In the genomic region with DNA sequence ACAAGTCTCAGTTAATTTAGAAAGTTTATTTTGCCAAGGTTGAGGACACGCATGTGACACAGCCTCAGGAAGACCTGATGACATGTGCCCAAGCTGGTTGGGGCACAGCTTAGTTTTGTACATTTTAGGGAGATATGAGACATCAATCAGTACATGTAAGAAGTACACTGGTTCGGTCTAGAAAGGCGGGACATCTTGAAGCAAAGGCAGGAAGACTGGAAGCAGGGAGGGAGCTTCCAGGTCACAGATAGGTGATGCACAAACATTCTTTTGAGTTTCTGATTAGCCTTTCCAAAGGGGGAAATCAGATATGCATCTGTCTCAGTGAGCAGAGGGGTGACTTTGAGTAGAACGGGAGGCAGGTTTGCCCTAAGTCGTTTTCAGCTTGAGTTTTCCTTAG, we compare ENCODE assay signal across 33 cellular contexts. TPM values are rescaled to one million over a fixed set of nuclear protein-coding genes. Genes with fewer than 3 reads are reported as not detected.
DNase-seq lines count a peak whose midpoint lies in the region; ATAC-seq, FAIRE-seq and TF ChIP-seq lines count a peak whose summit lies in the region.
"Had no signal": no experiment of that assay in that cellular context is flagged by ENCODE, and none has a peak within 500 bp of the region (broad histone marks: within the 10 kb centered on the region; RNA-seq: fewer than 3 reads in every experiment).

No MANE protein-coding gene starts in this region.

- no peak for TF ChIP-seq EP300 in HepG2 (IDR thresholded peaks at IDR 0.05; ENCODE audit: low read depth in 2 of 2, low read length in 2 of 2)
- no peak for TF ChIP-seq EP300 in HepG2 (CRISPR knock-in tag; IDR thresholded peaks at IDR 0.05; ENCODE audit: borderline replicate concordance)
- no peak for TF ChIP-seq EP300 in esophagus muscularis mucosa (IDR thresholded peaks at IDR 0.05)

- no peak overlapping the region for H3K4me3 ChIP-seq in HepG2 (replicated peaks in 1 of 3; ENCODE audit: insufficient read depth in 1 of 3, low read depth in 2 of 3, low read length in 3 of 3)
- H3K4me3 ChIP-seq in right lobe of liver = no peak overlapping the region
- H3K4me3 ChIP-seq in Caco-2 (ENCODE audit: low read depth, low read length) = no peak overlapping the region
- H3K4me3 ChIP-seq in esophagus muscularis mucosa = no peak overlapping the region
- H3K4me3 ChIP-seq in MG63 = no peak overlapping the region
- H3K4me3 ChIP-seq: A549; BLaER1; BLaER1 treated with 17β-estradiol and CSF1 and Interleukin-3, amounts not matched to agents 10 nM and 100 nM had no signal

- in situ Hi-C loops in HepG2 (cut with HindIII; ENCODE audit: extremely low pct_ligation_motif_present, low pct_unique_long_range_greater_than_20kb) = no loop called here

- H3K79me2 ChIP-seq in HepG2 (ENCODE audit: insufficient read depth, low read length) = no peaks in the 10 kb centered on the region

- H3K9me3 ChIP-seq in HepG2 (ENCODE audit: low read length) = no peaks in the 10 kb centered on the region
- H3K9me3 ChIP-seq in right lobe of liver = no peaks in the 10 kb centered on the region
- no peaks in the 10 kb centered on the region for H3K9me3 ChIP-seq in Caco-2
- H3K9me3 ChIP-seq in esophagus muscularis mucosa = no peaks in the 10 kb centered on the region
- no peaks in the 10 kb centered on the region for H3K9me3 ChIP-seq in MG63
- H3K9me3 ChIP-seq: A549; BE2C; BLaER1; BLaER1 treated with 17β-estradiol and CSF1 and Interleukin-3, amounts not matched to agents 10 nM and 100 nM had no signal

- TF ChIP-seq POLR2A in HepG2 (IDR thresholded peaks at IDR 0.05; ENCODE audit: insufficient read depth in 1 of 2, low read depth in 2 of 2, low read length in 2 of 2) = no peak
- TF ChIP-seq POLR2A in right lobe of liver (IDR thresholded peaks at IDR 0.05) = no peak
- no peak for TF ChIP-seq POLR2A in esophagus muscularis mucosa (IDR thresholded peaks at IDR 0.05; ENCODE audit: low read depth)

- no peak overlapping the region for H3K9ac ChIP-seq in HepG2 (ENCODE audit: insufficient read depth, low read depth, low read length)
- H3K9ac ChIP-seq: BLaER1; BLaER1 treated with 17β-estradiol and CSF1 and Interleukin-3, amounts not matched to agents 10 nM and 100 nM had no signal

- no peaks in the 10 kb centered on the region for H4K20me1 ChIP-seq in HepG2 (ENCODE audit: insufficient read depth, low read length)
- H4K20me1 ChIP-seq: BLaER1; BLaER1 treated with 17β-estradiol and CSF1 and Interleukin-3, amounts not matched to agents 10 nM and 100 nM had no signal

- no peaks in the 10 kb centered on the region for H3K36me3 ChIP-seq in HepG2 (replicated peaks in 1 of 2; ENCODE audit: control insufficient read depth in 1 of 2, insufficient read depth in 2 of 2, low read length in 2 of 2)
- H3K36me3 ChIP-seq in right lobe of liver = no peaks in the 10 kb centered on the region
- no peaks in the 10 kb centered on the region for H3K36me3 ChIP-seq in Caco-2 (ENCODE audit: control insufficient read depth, insufficient read depth, low read length)
- no peaks in the 10 kb centered on the region for H3K36me3 ChIP-seq in esophagus muscularis mucosa
- no peaks in the 10 kb centered on the region for H3K36me3 ChIP-seq in MG63
- H3K36me3 ChIP-seq: BE2C; BLaER1; BLaER1 treated with 17β-estradiol and CSF1 and Interleukin-3, amounts not matched to agents 10 nM and 100 nM had no signal

- CTCF ChIA-PET in HepG2 (lab: Yijun Ruan, JAX; ENCODE audit: low intra/inter-chr PET ratio, low total read pairs) (no interaction called here), Caco-2 (lab: Charles Lee) (interaction anchor here (2.0 kb wide), 1 partner anchor 81 kb away, joined by 6 read pairs; no protein-coding TSS in a partner anchor)

- H3K4me3 Mint-ChIP-seq in Caco-2 (ENCODE audit: unreplicated experiment) = no peak overlapping the region
- H3K4me3 Mint-ChIP-seq: B cell; CD14-positive monocyte; CD4-positive, alpha-beta memory T cell; CD4-positive, alpha-beta T cell; CD4-positive, CD25-positive, alpha-beta regulatory T cell; CD8-positive, alpha-beta memory T cell; CD8-positive, alpha-beta T cell had no signal

- no peak for FAIRE-seq in HepG2 (lab: Jason Lieb, UNC)
- FAIRE-seq: A204.1, A549, D721Med had no signal

- TF ChIP-seq CTCF in HepG2 (CRISPR knock-in tag; IDR thresholded peaks at IDR 0.05) (no peak), right lobe of liver (IDR thresholded peaks at IDR 0.05) (no peak), Caco-2 (IDR thresholded peaks at IDR 0.05; ENCODE audit: insufficient read depth in 1 of 2, low read depth in 1 of 2, low read length in 1 of 2, severe bottlenecking in 1 of 2, unreplicated experiment in 1 of 2) (no peak), esophagus muscularis mucosa (IDR thresholded peaks at IDR 0.05) (no peak)

- H3K9me3 Mint-ChIP-seq in Caco-2 (ENCODE audit: unreplicated experiment) = no peaks in the 10 kb centered on the region
- H3K9me3 Mint-ChIP-seq: CD4-positive, alpha-beta memory T cell; CD4-positive, alpha-beta T cell; CD8-positive, alpha-beta memory T cell; CD8-positive, alpha-beta T cell had no signal

- no peak overlapping the region for H2AFZ ChIP-seq in HepG2 (ENCODE audit: low read length)

- H3K4me1 ChIP-seq in HepG2 (ENCODE audit: insufficient read depth, low read length) = no peaks in the 10 kb centered on the region
- no peaks in the 10 kb centered on the region for H3K4me1 ChIP-seq in right lobe of liver
- peaks cover 34% of the 10 kb centered on the region for H3K4me1 ChIP-seq in Caco-2
- no peaks in the 10 kb centered on the region for H3K4me1 ChIP-seq in esophagus muscularis mucosa
- H3K4me1 ChIP-seq: A549; BE2C; BLaER1; BLaER1 treated with 17β-estradiol and CSF1 and Interleukin-3, amounts not matched to agents 10 nM and 100 nM had no signal

- H3K27me3 Mint-ChIP-seq in Caco-2 (ENCODE audit: insufficient read depth, unreplicated experiment) = no peaks in the 10 kb centered on the region
- H3K27me3 Mint-ChIP-seq: CD4-positive, alpha-beta T cell; CD8-positive, alpha-beta memory T cell had no signal

- no peak for TF ChIP-seq RAD21 in HepG2 (CRISPR knock-in tag; IDR thresholded peaks at IDR 0.05)

- H3K4me1 Mint-ChIP-seq in Caco-2 (ENCODE audit: low read depth, unreplicated experiment) = peaks cover 30% of the 10 kb centered on the region
- H3K4me1 Mint-ChIP-seq: B cell; CD14-positive monocyte; CD4-positive, alpha-beta memory T cell; CD4-positive, CD25-positive, alpha-beta regulatory T cell; CD8-positive, alpha-beta memory T cell had no signal

- BruUV-seq in HepG2 (replicated peaks; lab: Mats Ljungman, UMichigan) (no TSS peak), Caco-2 (replicated peaks; lab: Mats Ljungman, UMichigan) (no TSS peak)

- WGBS in HepG2 (ENCODE audit: low lambda C conversion rate) = 41% methylated on average over 5 of the region's 5 CpGs
- WGBS in right lobe of liver (ENCODE audit: insufficient coverage, low coverage, low lambda C conversion rate, missing lambda C conversion rate) = 51% methylated on average over 5 of the region's 5 CpGs
- WGBS in esophagus muscularis mucosa = 84% methylated on average over 5 of the region's 5 CpGs

- no peak overlapping the region for H3K4me2 ChIP-seq in HepG2 (ENCODE audit: low read depth, low read length)
- H3K4me2 ChIP-seq: A549; BLaER1; BLaER1 treated with 17β-estradiol and CSF1 and Interleukin-3, amounts not matched to agents 10 nM and 100 nM had no signal

- ATAC-seq in HepG2 (no peak), right lobe of liver (no peak)
- ATAC-seq: A549; CD8-positive, alpha-beta T cell had no signal

- H3K36me3 Mint-ChIP-seq in Caco-2 (ENCODE audit: insufficient read depth, unreplicated experiment) = no peaks in the 10 kb centered on the region
- H3K36me3 Mint-ChIP-seq: CD14-positive monocyte; CD4-positive, alpha-beta memory T cell; CD4-positive, CD25-positive, alpha-beta regulatory T cell; CD8-positive, alpha-beta memory T cell; CD8-positive, alpha-beta T cell had no signal

- POLR2A ChIA-PET in HepG2 (lab: Yijun Ruan, JAX) = no interaction called here
- POLR2A ChIA-PET in Caco-2 (lab: Charles Lee) = interaction anchor here (0.6 to 1.0 kb wide), 2 partner anchors 30 to 53 kb away, joined by 3 to 7 read pairs; no protein-coding TSS in a partner anchor

- peak overlapping the region; percentile 32 for H3K27ac Mint-ChIP-seq in Caco-2 (ENCODE audit: unreplicated experiment)
- H3K27ac Mint-ChIP-seq: B cell; CD14-positive monocyte; CD4-positive, alpha-beta memory T cell; CD4-positive, alpha-beta T cell; CD4-positive, CD25-positive, alpha-beta regulatory T cell; CD8-positive, alpha-beta T cell had no signal

- H3K27ac ChIP-seq in HepG2 (ENCODE audit: extremely low read length, insufficient read depth, low read length) (no peak overlapping the region), right lobe of liver (no peak overlapping the region), esophagus muscularis mucosa (replicated peaks in 1 of 4) (no peak overlapping the region)
- H3K27ac ChIP-seq: 22Rv1; A549; BLaER1; BLaER1 treated with 17β-estradiol and CSF1 and Interleukin-3, amounts not matched to agents 10 nM and 100 nM; C4-2B had no signal

- DNase-seq in HepG2 (ENCODE audit: low spot score) = no peak
- no peak for DNase-seq in right lobe of liver
- DNase-seq in Caco-2 = peak; percentile 31 to 65
- DNase-seq in esophagus muscularis mucosa (ENCODE audit: extremely low spot score) = peak; percentile 90
- DNase-seq in activated effector memory CD4-positive, alpha-beta T cell treated with Interleukin-2 at 50 U/mL for 16 hours = no peak
- no peak for DNase-seq in MG63
- DNase-seq: 8988T; ACHN; AML-193; BE2C; C1 segment of cervical spinal cord; Calu3; CD4-positive, alpha-beta memory T cell; CD4-positive, alpha-beta T cell; CD4-positive, CD25-positive, alpha-beta regulatory T cell; CD8-positive, alpha-beta memory T cell; CD8-positive, alpha-beta T cell; COR-L47; DMS 273 treated with DMSO at 0.1 percent for 48 hours; DMS153; DMS79; DMS79 treated with DMSO at 0.1 percent for 48 hours; DND-41; EL had no signal

- H3K27me3 ChIP-seq in HepG2 (ENCODE audit: control insufficient read depth in 1 of 2, insufficient read depth in 2 of 2, low read length in 2 of 2) (peaks cover 0 to 4% of the 10 kb centered on the region in 2 experiments; a peak in 2 of 5 replicates), right lobe of liver (no peaks in the 10 kb centered on the region), Caco-2 (replicated peaks; ENCODE audit: control insufficient read depth, insufficient read depth, low read length) (no peaks in the 10 kb centered on the region), esophagus muscularis mucosa (peaks cover 0 to 3% (median 0%) of the 10 kb centered on the region in 4 donors), MG63 (no peaks in the 10 kb centered on the region)
- H3K27me3 ChIP-seq: BLaER1; BLaER1 treated with 17β-estradiol and CSF1 and Interleukin-3, amounts not matched to agents 10 nM and 100 nM had no signal

- intact Hi-C loops in HepG2 (cut with micrococcal nuclease; ENCODE audit: unreplicated experiment) (no loop called here), right lobe of liver (cut with DNase I) (no loop called here), Caco-2 (cut with micrococcal nuclease; ENCODE audit: unreplicated experiment) (loop anchor here (1.0 kb wide), 2 partner anchors 27 to 31 kb away; no protein-coding TSS in a partner anchor), esophagus muscularis mucosa (cut with DNase I) (no loop called here)

RNA-seq across cellular contexts. Expression of a gene that starts 29.4 kb away (rescaled TPM):
- total RNA-seq in HepG2 (2016; rRNA removed; fragmentation: Illumina TruSeq; extraction: Trizol) = 13.8 and 22.0 TPM in 2 replicates
- 4.6 and 5.7 TPM in 2 replicates for total RNA-seq in HepG2 (2016; cell fraction: cytosol; rRNA removed; fragmentation: Illumina TruSeq; extraction: Trizol; ENCODE audit: low read depth)
- total RNA-seq in HepG2 (2016; cell fraction: insoluble cytoplasmic fraction; rRNA removed; fragmentation: Illumina TruSeq; extraction: Trizol) = 14.5 and 21.5 TPM in 2 replicates
- total RNA-seq in HepG2 (2016; cell fraction: membrane; rRNA removed; fragmentation: Illumina TruSeq; extraction: Trizol) = 6.3 TPM in 2 replicates
- total RNA-seq in HepG2 (2016; cell fraction: nucleus; rRNA removed; fragmentation: Illumina TruSeq; extraction: Trizol) = 9.4 and 10.2 TPM in 2 replicates
- 9.8 and 10.0 TPM in 2 replicates for polyA plus RNA-seq in HepG2 (2011; rRNA removed)
- 11.7 and 12.5 TPM in 2 replicates for polyA plus RNA-seq in HepG2 (2011; cell fraction: cytosol; rRNA removed)
- polyA plus RNA-seq in HepG2 (2011; cell fraction: nucleus; rRNA removed) = 3.7 and 6.6 TPM in 2 replicates
- 7.3 and 8.8 TPM in 2 replicates for polyA plus RNA-seq in HepG2 (2012)
- 4.1 and 4.3 TPM in 2 replicates for polyA plus RNA-seq in HepG2 (2016; cell fraction: cytosol; fragmentation: Illumina TruSeq; extraction: Trizol; ENCODE audit: low read depth)
- 19.0 and 21.3 TPM in 2 replicates for polyA plus RNA-seq in HepG2 (2016; cell fraction: insoluble cytoplasmic fraction; fragmentation: Illumina TruSeq; extraction: Trizol; ENCODE audit: low read depth)
- polyA plus RNA-seq in HepG2 (2016; cell fraction: membrane; fragmentation: Illumina TruSeq; extraction: Trizol; ENCODE audit: low read depth) = 5.6 and 6.6 TPM in 2 replicates
- polyA plus RNA-seq in HepG2 (2016; cell fraction: nucleus; fragmentation: Illumina TruSeq; extraction: Trizol; ENCODE audit: insufficient read depth, low read depth) = 11.1 and 16.0 TPM in 2 replicates
- 30.3 and 36.9 TPM in 2 replicates for polyA minus RNA-seq in HepG2 (2011; rRNA and poly(A)+ RNA removed; ENCODE audit: low replicate concordance)
- polyA minus RNA-seq in HepG2 (2011; cell fraction: cytosol; rRNA and poly(A)+ RNA removed) = 7.6 and 8.4 TPM in 2 replicates
- polyA minus RNA-seq in HepG2 (2011; cell fraction: nucleus; rRNA and poly(A)+ RNA removed) = 4.7 and 8.1 TPM in 2 replicates
- total RNA-seq in right lobe of liver = 10 to 100 TPM in 1 of 6 experiments, 1 to 10 TPM in 5; 7.3 to 12.1 (median 8.3) TPM
- 18.1 and 18.5 TPM in 2 replicates for total RNA-seq in Caco-2 (2022)
- total RNA-seq in esophagus muscularis mucosa = 10 to 100 TPM; 10.0 to 11.8 (median 10.7) TPM
- total RNA-seq in MG63 (2014; rRNA removed; shearing (Covaris generic); ENCODE audit: low replicate concordance) = 13.8 and 25.6 TPM in 2 replicates

Comparison
In these comparisons a context has a peak if more than half of its experiments do, and no peak if none do; other contexts are left out.
1. DNase-seq: peak in Caco-2 (2 of 2) and esophagus muscularis mucosa (single experiment); none in HepG2 (single experiment), right lobe of liver (0 of 3), activated effector memory CD4-positive, alpha-beta T cell treated with Interleukin-2 at 50 U/mL for 16 hours (single experiment) and MG63 (single experiment).